1 cellular context compared by ENCODE assay signal in the genomic region with DNA sequence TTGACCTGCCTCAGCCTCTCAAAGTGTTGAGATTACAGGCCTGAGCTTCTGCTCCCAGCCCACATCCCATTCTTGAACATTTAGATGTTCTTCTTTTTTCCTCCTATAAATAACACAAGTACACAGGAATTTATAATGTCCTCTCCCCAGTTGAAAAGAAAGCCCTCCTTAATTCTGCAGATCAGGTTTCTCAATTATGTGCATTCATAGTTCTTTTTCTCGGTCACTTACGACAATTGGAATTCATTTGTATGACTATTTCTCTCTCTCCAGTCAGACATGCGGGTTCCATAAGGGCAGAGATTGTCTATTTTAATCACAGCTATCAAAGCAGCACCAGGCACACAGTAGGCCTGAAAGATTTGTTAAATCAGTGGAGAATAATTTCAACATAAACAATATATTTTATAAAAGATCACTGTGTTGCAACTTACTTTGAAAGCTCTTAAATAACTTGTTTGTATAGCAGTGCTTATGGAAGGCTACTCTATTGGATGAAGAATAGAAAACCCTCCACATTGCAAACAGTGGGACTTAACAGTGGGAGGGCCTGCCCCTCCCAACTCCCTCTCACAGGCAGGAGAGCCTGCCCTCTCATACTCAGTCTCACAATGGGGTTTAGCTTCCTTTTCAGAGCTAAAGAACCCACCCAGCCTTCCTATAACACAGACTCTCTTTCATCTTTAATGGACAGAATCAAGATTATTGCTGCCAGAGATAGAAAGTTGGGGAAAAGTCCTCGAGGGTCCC.
TF ChIP-seq lines count a peak whose summit lies in the region.

No MANE protein-coding gene starts in this region.

TF ChIP-seq in K562, 482 proteins besides CTCF, POLR2A, EP300 and RAD21:
- TF ChIP-seq POLR3G (IDR thresholded peaks at IDR 0.05; ENCODE audit: extremely low read depth, insufficient read length, insufficient replicate concordance), result no peak
- no peak for TF ChIP-seq SMAD1 (IDR thresholded peaks at IDR 0.05; ENCODE audit: low read depth, low read length, partially characterized antibody)
- no peak for TF ChIP-seq CEBPB (tag; IDR thresholded peaks at IDR 0.05)
- no peak for TF ChIP-seq ZNF778 (CRISPR knock-in tag; IDR thresholded peaks at IDR 0.05)
- TF ChIP-seq PCBP2 (IDR thresholded peaks at IDR 0.05; ENCODE audit: low read depth, low read length, poor library complexity, severe bottlenecking), result no peak
- TF ChIP-seq, protein P1, sequence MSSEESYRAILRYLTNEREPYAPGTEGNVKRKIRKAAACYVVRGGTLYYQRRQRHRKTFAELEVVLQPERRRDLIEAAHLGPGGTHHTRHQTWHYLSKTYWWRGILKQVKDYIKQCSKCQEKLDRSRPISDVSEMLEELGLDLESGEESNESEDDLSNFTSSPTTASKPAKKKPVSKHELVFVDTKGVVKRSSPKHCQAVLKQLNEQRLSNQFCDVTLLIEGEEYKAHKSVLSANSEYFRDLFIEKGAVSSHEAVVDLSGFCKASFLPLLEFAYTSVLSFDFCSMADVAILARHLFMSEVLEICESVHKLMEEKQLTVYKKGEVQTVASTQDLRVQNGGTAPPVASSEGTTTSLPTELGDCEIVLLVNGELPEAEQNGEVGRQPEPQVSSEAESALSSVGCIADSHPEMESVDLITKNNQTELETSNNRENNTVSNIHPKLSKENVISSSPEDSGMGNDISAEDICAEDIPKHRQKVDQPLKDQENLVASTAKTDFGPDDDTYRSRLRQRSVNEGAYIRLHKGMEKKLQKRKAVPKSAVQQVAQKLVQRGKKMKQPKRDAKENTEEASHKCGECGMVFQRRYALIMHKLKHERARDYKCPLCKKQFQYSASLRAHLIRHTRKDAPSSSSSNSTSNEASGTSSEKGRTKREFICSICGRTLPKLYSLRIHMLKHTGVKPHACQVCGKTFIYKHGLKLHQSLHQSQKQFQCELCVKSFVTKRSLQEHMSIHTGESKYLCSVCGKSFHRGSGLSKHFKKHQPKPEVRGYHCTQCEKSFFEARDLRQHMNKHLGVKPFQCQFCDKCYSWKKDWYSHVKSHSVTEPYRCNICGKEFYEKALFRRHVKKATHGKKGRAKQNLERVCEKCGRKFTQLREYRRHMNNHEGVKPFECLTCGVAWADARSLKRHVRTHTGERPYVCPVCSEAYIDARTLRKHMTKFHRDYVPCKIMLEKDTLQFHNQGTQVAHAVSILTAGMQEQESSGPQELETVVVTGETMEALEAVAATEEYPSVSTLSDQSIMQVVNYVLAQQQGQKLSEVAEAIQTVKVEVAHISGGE (CRISPR knock-in tag; IDR thresholded peaks at IDR 0.05), result no peak
- TF ChIP-seq ZKSCAN1 (IDR thresholded peaks at IDR 0.05; ENCODE audit: low read depth, low read length), result 0 out of 2 replicates have a peak, but pooled peaks have one; percentile 50
- no peak for TF ChIP-seq ZNF436 (CRISPR knock-in tag; IDR thresholded peaks at IDR 0.05)
- no peak for TF ChIP-seq RB1 (IDR thresholded peaks at IDR 0.05; ENCODE audit: low read depth)
- no peak for TF ChIP-seq GTF2E2 (tag; IDR thresholded peaks at IDR 0.05)
- no peak for TF ChIP-seq HNRNPUL1 (IDR thresholded peaks at IDR 0.05; ENCODE audit: low read length)
- TF ChIP-seq MAZ (CRISPR knock-in tag; conservative IDR thresholded peaks at IDR 0.05 in 1 of 2, IDR thresholded peaks at IDR 0.05 in 1 of 2), result 0 out of 4 replicates have a peak, but pooled peaks of 1 of the 2 experiments have one; percentile 14
